Comparison of ENCODE assay signal across 8 cellular contexts in genomic region chr12:126772171-126772864, GRCh38.
A peak's percentile ranks its signal among the peaks of the same experiment; 100 is the strongest.
DNase-seq lines count a peak whose midpoint lies in the region; ATAC-seq and TF ChIP-seq lines count a peak whose summit lies in the region.

No MANE protein-coding gene starts in this region.

- H3K27ac Mint-ChIP-seq in MCF 10A (ENCODE audit: low read depth, unreplicated experiment), result no peak overlapping the region

- no peaks in the 10 kb centered on the region for H3K36me3 Mint-ChIP-seq in MCF 10A (ENCODE audit: insufficient read depth, unreplicated experiment)

- DNase-seq in activated gamma-delta T cell treated with Interleukin-2 at 50 U/mL for 16 hours, result peak; percentile 8
- DNase-seq in activated gamma-delta T cell (lab: John Stamatoyannopoulos, UW), result no peak
- peak; percentile 99 for DNase-seq in RKO (ENCODE audit: low spot score)
- DNase-seq in MCF 10A (ENCODE audit: unreplicated experiment), result peak; percentile 81
- DNase-seq in stimulated activated CD4-positive, alpha-beta T cell treated with anti-CD3 and anti-CD28 coated beads, Interleukin-2, amount 100 ng/mL, for 24 hours, result peak; percentile 15 to 41
- no peak for DNase-seq in inferior parietal cortex (ENCODE audit: extremely low spot score)
- DNase-seq in putamen (ENCODE audit: low spot score), result no peak

- intact Hi-C loops in MCF 10A (cut with micrococcal nuclease), result no loop called here

- no peak for TF ChIP-seq CTCF in MCF 10A (IDR thresholded peaks at IDR 0.05; ENCODE audit: unreplicated experiment)

- no TSS peak for BruUV-seq in MCF 10A (replicated peaks; lab: Mats Ljungman, UMichigan)

- ATAC-seq in HG03025 (IDR thresholded peaks at IDR 0.05; ENCODE audit: low FRiP score, unreplicated experiment), result peak; percentile 60

- peaks cover 25% of the 10 kb centered on the region for H3K9me3 Mint-ChIP-seq in MCF 10A (ENCODE audit: unreplicated experiment)

- POLR2A ChIA-PET in MCF 10A (lab: Yijun Ruan, JAX), result no interaction called here

- CTCF ChIA-PET in MCF 10A (lab: Yijun Ruan, JAX), result interaction anchor here (0.7 to 2.2 kb wide), 4 partner anchors 10 to 611 kb away, joined by 3 to 9 read pairs (median 5); no protein-coding TSS in a partner anchor

- H3K4me3 Mint-ChIP-seq in MCF 10A (ENCODE audit: unreplicated experiment), result no peak overlapping the region

- no peaks in the 10 kb centered on the region for H3K4me1 Mint-ChIP-seq in MCF 10A (ENCODE audit: insufficient read depth, unreplicated experiment)

- H3K27me3 Mint-ChIP-seq in MCF 10A (ENCODE audit: insufficient read depth, unreplicated experiment), result no peaks in the 10 kb centered on the region

Comparison
In these comparisons a context has a peak if more than half of its experiments do, and no peak if none do; other contexts are left out.
1. DNase-seq: peak in activated gamma-delta T cell treated with Interleukin-2 at 50 U/mL for 16 hours (single experiment), RKO (single experiment), MCF 10A (single experiment) and stimulated activated CD4-positive, alpha-beta T cell treated with anti-CD3 and anti-CD28 coated beads, Interleukin-2, amount 100 ng/mL, for 24 hours (2 of 2); none in activated gamma-delta T cell (single experiment), inferior parietal cortex (single experiment) and putamen (single experiment).